Comparison of ENCODE assay signal across 18 cellular contexts in genomic region chr13:24071423-24072075, GRCh38.
DNase-seq lines count a peak whose midpoint lies in the region; ATAC-seq and TF ChIP-seq lines count a peak whose summit lies in the region.
"Had no signal": no experiment of that assay in that cellular context is flagged by ENCODE, and none has a peak within 500 bp of the region (broad histone marks: within the 10 kb centered on the region; RNA-seq: fewer than 3 reads in every experiment).

No MANE protein-coding gene starts in this region.

- peak in 1 of 2 donors; percentile 78 for ATAC-seq in gastrocnemius medialis
- ATAC-seq in HG02798 (IDR thresholded peaks at IDR 0.05; ENCODE audit: poor library complexity, unreplicated experiment) = no peak
- ATAC-seq: GM23338, sciatic nerve had no signal

- no peak for TF ChIP-seq CTCF in fibroblast of pulmonary artery (IDR thresholded peaks at IDR 0.05; ENCODE audit: low read length, missing control alignments)
- no peak for TF ChIP-seq CTCF in gastrocnemius medialis (IDR thresholded peaks at IDR 0.05 in 4 of 5, conservative IDR thresholded peaks at IDR 0.05 in 1 of 5)
- TF ChIP-seq CTCF in hepatocyte (IDR thresholded peaks at IDR 0.05; ENCODE audit: poor library complexity) = no peak

- no peaks in the 10 kb centered on the region for H3K9me2 ChIP-seq in hepatocyte (replicated peaks; ENCODE audit: insufficient read depth)

- 67% methylated on average over 6 of the region's 6 CpGs for WGBS in hepatocyte (ENCODE audit: low lambda C conversion rate, missing lambda C conversion rate)

- H4K20me1 ChIP-seq in hepatocyte (ENCODE audit: insufficient read depth, poor library complexity, severe bottlenecking) = no peaks in the 10 kb centered on the region

- intact Hi-C loops in gastrocnemius medialis (cut with DNase I; ENCODE audit: low total_unique reads) = no loop called here

- H3K27ac ChIP-seq in gastrocnemius medialis (peak overlapping the region in 3 of 4 donors; percentile 8 to 46 (median 41)), hepatocyte (no peak overlapping the region)
- H3K27ac ChIP-seq: neutrophil had no signal

- no peak overlapping the region for H2AFZ ChIP-seq in hepatocyte
- H2AFZ ChIP-seq: GM23338 had no signal

- in situ Hi-C loops in gastrocnemius medialis (cut with MboI; ENCODE audit: low sequenced_read_pairs in 4 of 4) = no loop called here

- peak; percentile 64 for DNase-seq in ELR (ENCODE audit: low read depth)
- DNase-seq in SW480 (ENCODE audit: low spot score) = peak; percentile 66
- DNase-seq in fibroblast of pulmonary artery (ENCODE audit: low read depth) = peak; percentile 70
- no peak for DNase-seq in gastrocnemius medialis
- no peak for DNase-seq in effector CD8-positive, alpha-beta T cell (lab: John Stamatoyannopoulos, UW)
- DNase-seq in erythroblast (lab: John Stamatoyannopoulos, UW) = no peak
- DNase-seq in hepatocyte (ENCODE audit: low spot score) = no peak
- DNase-seq: activated CD4-positive, alpha-beta T cell treated with anti-CD3 and anti-CD28 coated beads, Interleukin-2, amount 50 U/mL, for 1 hour; activated naive CD8-positive, alpha-beta T cell treated with anti-CD3 and anti-CD28 coated beads, Interleukin-2, amount 10 ng/mL, durations not matched to agents 7 days and 5 days; activated T-cell treated with anti-CD3 and anti-CD28 coated beads, Interleukin-2, amount 50 U/mL, for 48 hours; BE2C; cerebellar nuclear complex; stimulated activated CD4-positive, alpha-beta T cell treated with anti-CD3 and anti-CD28 coated beads, Interleukin-4, amount 100 ng/mL, for 4 hours; T-helper 9 cell had no signal

- H3K9me3 ChIP-seq in gastrocnemius medialis = no peaks in the 10 kb centered on the region
- no peaks in the 10 kb centered on the region for H3K9me3 ChIP-seq in hepatocyte (ENCODE audit: low read depth)
- H3K9me3 ChIP-seq: BE2C, neutrophil had no signal

- no peaks in the 10 kb centered on the region for H3K36me3 ChIP-seq in gastrocnemius medialis
- H3K36me3 ChIP-seq in hepatocyte (replicated peaks; ENCODE audit: insufficient read depth, low read depth) = no peaks in the 10 kb centered on the region
- H3K36me3 ChIP-seq: BE2C, neutrophil had no signal

- no peaks in the 10 kb centered on the region for H3K79me2 ChIP-seq in hepatocyte

- H3K27me3 ChIP-seq in gastrocnemius medialis (no peaks in the 10 kb centered on the region), hepatocyte (no peaks in the 10 kb centered on the region)
- H3K27me3 ChIP-seq: BE2C, neutrophil had no signal

- TF ChIP-seq POLR2A in gastrocnemius medialis (IDR thresholded peaks at IDR 0.05) (no peak), erythroblast (IDR thresholded peaks at IDR 0.05; ENCODE audit: low read length) (no peak)

- H3K4me3 ChIP-seq in fibroblast of pulmonary artery (replicated peaks; ENCODE audit: low read depth, low read length) (no peak overlapping the region), gastrocnemius medialis (no peak overlapping the region), hepatocyte (no peak overlapping the region)
- H3K4me3 ChIP-seq: GM23338 had no signal

- no peak overlapping the region for H3K4me2 ChIP-seq in hepatocyte
- H3K4me2 ChIP-seq: GM23338 had no signal

- H3K4me1 ChIP-seq in gastrocnemius medialis = peaks cover 0 to 4% of the 10 kb centered on the region in 2 donors
- H3K4me1 ChIP-seq in hepatocyte (ENCODE audit: insufficient read depth) = peaks cover 9% of the 10 kb centered on the region
- H3K4me1 ChIP-seq: BE2C had no signal

Comparison
In these comparisons a context has a peak if more than half of its experiments do, and no peak if none do; other contexts are left out.
1. DNase-seq: peak in ELR (single experiment), SW480 (single experiment) and fibroblast of pulmonary artery (single experiment); none in gastrocnemius medialis (0 of 2), effector CD8-positive, alpha-beta T cell (single experiment), erythroblast (0 of 2) and hepatocyte (single experiment).